Comparison of ENCODE assay signal across 12 cellular contexts in the genomic region with DNA sequence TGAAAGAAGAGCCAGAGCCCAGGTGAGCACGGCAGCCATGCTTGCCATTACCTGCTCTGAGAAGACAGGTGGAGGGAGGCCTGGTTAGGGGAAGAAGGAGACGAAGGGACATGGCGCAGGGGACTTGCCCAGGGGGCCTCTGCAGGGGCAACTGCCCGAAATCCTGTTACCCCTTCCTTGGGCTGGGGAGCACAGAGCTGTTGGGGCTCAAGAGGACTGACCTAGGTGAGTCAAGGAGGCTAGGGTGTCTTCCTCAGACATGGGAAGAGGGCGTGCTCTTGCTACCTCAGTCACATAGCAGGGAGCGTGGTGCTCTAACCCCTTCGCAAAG. TPM values are rescaled to one million over a fixed set of nuclear protein-coding genes. Genes with fewer than 3 reads are reported as not detected.
DNase-seq lines count a peak whose midpoint lies in the region; ATAC-seq, FAIRE-seq and TF ChIP-seq lines count a peak whose summit lies in the region.
"Had no signal": no experiment of that assay in that cellular context is flagged by ENCODE, and none has a peak within 500 bp of the region (broad histone marks: within the 10 kb centered on the region; RNA-seq: fewer than 3 reads in every experiment).

Gene APOA5, minus strand, starts transcription at position 67 of the 331 bp plus-strand sequence. Its CDS starts 19 bp downstream, at position 48.

- DNase-seq in GM23338 (ENCODE audit: low spot score) (no peak), fibroblast of mammary gland (ENCODE audit: low read depth) (no peak), pancreas (no peak)
- no peak for DNase-seq in natural killer cell treated with Interleukin-12 subunit alpha and Interleukin-12 subunit beta and Interleukin-15 and Interleukin-18, amount 100 ng/mL, for 72 hours (ENCODE audit: low spot score)
- DNase-seq: SIG-M5 had no signal

- no peaks in the 10 kb centered on the region for H3K36me3 ChIP-seq in GM23338 (ENCODE audit: insufficient read depth)
- no peaks in the 10 kb centered on the region for H3K36me3 ChIP-seq in SU-DHL-6 (ENCODE audit: low read length)
- no peaks in the 10 kb centered on the region for H3K36me3 ChIP-seq in rectal smooth muscle tissue (ENCODE audit: control insufficient read depth, insufficient read depth, low read length)
- no peaks in the 10 kb centered on the region for H3K36me3 ChIP-seq in pancreas

- peak within 1 kb of the TSS; percentile 46; the same call in 1 of the 2 replicates for H3K4me2 ChIP-seq in GM23338
- H3K4me2 ChIP-seq in SU-DHL-6 (ENCODE audit: low read depth, low read length, poor library complexity, severe bottlenecking): peak within 1 kb of the TSS; percentile 33

- peaks cover 10% of the 10 kb centered on the region for H3K27me3 Mint-ChIP-seq in GM23338 (ENCODE audit: insufficient read depth, low read depth, poor library complexity)
- no peaks in the 10 kb centered on the region for H3K27me3 Mint-ChIP-seq in natural killer cell treated with Interleukin-12 subunit alpha and Interleukin-12 subunit beta and Interleukin-15 and Interleukin-18, amount 100 ng/mL, for 72 hours
- H3K27me3 Mint-ChIP-seq: memory B cell had no signal

- FAIRE-seq in pancreas (lab: Jason Lieb, UNC): no peak
- FAIRE-seq: endometrium had no signal

- TF ChIP-seq CTCF in GM23338 (conservative IDR thresholded peaks at IDR 0.05; ENCODE audit: low read depth in 2 of 2) (no peak), SU-DHL-6 (IDR thresholded peaks at IDR 0.05; ENCODE audit: insufficient read depth, low read length, poor library complexity, severe bottlenecking) (no peak), fibroblast of mammary gland (conservative IDR thresholded peaks at IDR 0.05; ENCODE audit: control insufficient read depth, insufficient read depth, low read depth, low read length) (no peak), pancreas (IDR thresholded peaks at IDR 0.05) (no peak)

- WGBS in pancreas, 2 donors: 90 to 98% methylated on average over 7 of the region's 7 CpGs

- H3K4me1 ChIP-seq in GM23338 (ENCODE audit: insufficient read depth) (peaks cover 9% of the 10 kb centered on the region), rectal smooth muscle tissue (ENCODE audit: control insufficient read depth, insufficient read depth, low read length) (peaks cover 7% of the 10 kb centered on the region), pancreas (peaks cover 13 to 21% (median 14%) of the 10 kb centered on the region in 3 donors)

- H3K27ac ChIP-seq in GM23338 (ENCODE audit: low read depth): no peak within 1 kb of the TSS
- H3K27ac ChIP-seq in SU-DHL-6 (ENCODE audit: low read depth, low read length): no peak within 1 kb of the TSS
- no peak within 1 kb of the TSS for H3K27ac ChIP-seq in rectal smooth muscle tissue (ENCODE audit: low read depth, low read length)
- H3K27ac ChIP-seq in pancreas: no peak within 1 kb of the TSS
- H3K27ac ChIP-seq: WERI-Rb-1 had no signal

- peaks cover 5% of the 10 kb centered on the region; the same call in 1 of the 2 replicates for H3K9me2 ChIP-seq in GM23338 (ENCODE audit: insufficient read depth)
- no peaks in the 10 kb centered on the region for H3K9me2 ChIP-seq in SU-DHL-6 (replicated peaks; ENCODE audit: insufficient read depth, low read length)

- H3K79me2 ChIP-seq in GM23338 (replicated peaks; ENCODE audit: insufficient read depth): peaks cover 9% of the 10 kb centered on the region
- H3K79me2 ChIP-seq in SU-DHL-6 (ENCODE audit: insufficient read depth, low read length): peaks cover 11% of the 10 kb centered on the region

- peaks cover 23% of the 10 kb centered on the region for H3K4me1 Mint-ChIP-seq in GM23338
- H3K4me1 Mint-ChIP-seq in natural killer cell treated with Interleukin-12 subunit alpha and Interleukin-12 subunit beta and Interleukin-15 and Interleukin-18, amount 100 ng/mL, for 72 hours (ENCODE audit: low read depth in 2 of 2): peaks cover 20 to 21% of the 10 kb centered on the region in 2 donors

- intact Hi-C loops in pancreas (cut with DNase I): loop anchor here in 1 of 3 donors (5.0 to 10.0 kb wide), 2 partner anchors 41 to 313 kb away; no protein-coding TSS in a partner anchor

- H3F3A ChIP-seq in GM23338 (replicated peaks; ENCODE audit: low read depth): 0 out of 2 replicates have a peak, but pooled peaks cover 2% of the 10 kb centered on the region
- no peaks in the 10 kb centered on the region for H3F3A ChIP-seq in SU-DHL-6 (ENCODE audit: insufficient read depth)

- H3K27ac Mint-ChIP-seq in GM23338: no peak within 1 kb of the TSS
- no peak within 1 kb of the TSS for H3K27ac Mint-ChIP-seq in natural killer cell treated with Interleukin-12 subunit alpha and Interleukin-12 subunit beta and Interleukin-15 and Interleukin-18, amount 100 ng/mL, for 72 hours
- H3K27ac Mint-ChIP-seq: memory B cell had no signal

- H3K4me3 Mint-ChIP-seq in GM23338: peak within 1 kb of the TSS; percentile 50
- H3K4me3 Mint-ChIP-seq in natural killer cell treated with Interleukin-12 subunit alpha and Interleukin-12 subunit beta and Interleukin-15 and Interleukin-18, amount 100 ng/mL, for 72 hours: no peak within 1 kb of the TSS
- H3K4me3 Mint-ChIP-seq: memory B cell had no signal

- ATAC-seq in GM23338 (no peak), GM21576 (IDR thresholded peaks at IDR 0.05; ENCODE audit: unreplicated experiment) (no peak), pancreas (no peak)
- no peak for ATAC-seq in natural killer cell treated with Interleukin-12 subunit alpha and Interleukin-12 subunit beta and Interleukin-15 and Interleukin-18, amount 100 ng/mL, for 72 hours

- H4K20me1 ChIP-seq in GM23338 (replicated peaks; ENCODE audit: insufficient read depth) (0 out of 2 replicates have a peak, but pooled peaks cover 4% of the 10 kb centered on the region), SU-DHL-6 (ENCODE audit: low read depth, low read length) (no peaks in the 10 kb centered on the region)

- H3K9me3 Mint-ChIP-seq in GM23338: no peaks in the 10 kb centered on the region
- H3K9me3 Mint-ChIP-seq in natural killer cell treated with Interleukin-12 subunit alpha and Interleukin-12 subunit beta and Interleukin-15 and Interleukin-18, amount 100 ng/mL, for 72 hours: no peaks in the 10 kb centered on the region
- H3K9me3 Mint-ChIP-seq: memory B cell had no signal

- H3K27me3 ChIP-seq in GM23338 (ENCODE audit: insufficient read depth): no peaks in the 10 kb centered on the region
- H3K27me3 ChIP-seq in SU-DHL-6 (ENCODE audit: low read length): no peaks in the 10 kb centered on the region
- H3K27me3 ChIP-seq in rectal smooth muscle tissue (ENCODE audit: control insufficient read depth, insufficient read depth, low read length): no peaks in the 10 kb centered on the region
- H3K27me3 ChIP-seq in pancreas: no peaks in the 10 kb centered on the region

- H3K36me3 Mint-ChIP-seq in GM23338 (ENCODE audit: low read depth): peaks cover 5% of the 10 kb centered on the region
- peaks cover 10% of the 10 kb centered on the region for H3K36me3 Mint-ChIP-seq in natural killer cell treated with Interleukin-12 subunit alpha and Interleukin-12 subunit beta and Interleukin-15 and Interleukin-18, amount 100 ng/mL, for 72 hours

- H3K9me3 ChIP-seq in SU-DHL-6 (ENCODE audit: insufficient read depth, low read length) (no peaks in the 10 kb centered on the region), pancreas (no peaks in the 10 kb centered on the region)

- H2AFZ ChIP-seq in GM23338: peak within 1 kb of the TSS; percentile 80
- peak within 1 kb of the TSS; percentile 74 for H2AFZ ChIP-seq in SU-DHL-6 (ENCODE audit: low read depth, low read length, severe bottlenecking)

- H3K4me3 ChIP-seq in GM23338: no peak within 1 kb of the TSS
- no peak within 1 kb of the TSS for H3K4me3 ChIP-seq in SU-DHL-6 (ENCODE audit: insufficient read depth, low read length, poor library complexity, severe bottlenecking)
- H3K4me3 ChIP-seq in fibroblast of mammary gland (ENCODE audit: control insufficient read depth, low read depth, low read length): peak within 1 kb of the TSS; percentile 13
- H3K4me3 ChIP-seq in rectal smooth muscle tissue (ENCODE audit: low read length): peak within 1 kb of the TSS; percentile 52
- H3K4me3 ChIP-seq in pancreas: no peak within 1 kb of the TSS

- H3K9ac ChIP-seq in SU-DHL-6 (ENCODE audit: low read length) (peak within 1 kb of the TSS; percentile 12; the same call in 1 of the 2 replicates), rectal smooth muscle tissue (ENCODE audit: low read length) (no peak within 1 kb of the TSS)

TF ChIP-seq in GM23338, 12 proteins besides CTCF, POLR2A, EP300 and RAD21:
- TF ChIP-seq JUNB (IDR thresholded peaks at IDR 0.05; ENCODE audit: unreplicated experiment) (no peak), EZH2 (IDR thresholded peaks at IDR 0.05; ENCODE audit: low read depth, unreplicated experiment) (no peak)

RNA-seq across cellular contexts. Expression of gene APOA5, which starts in this region (rescaled TPM):
- 0.16 and 0.35 TPM in 2 replicates for total RNA-seq in GM23338 (2014; rRNA removed; shearing (Covaris generic))
- polyA plus RNA-seq in GM23338 (2016; fragmentation: Nextera tagmentation; extraction: Ambion mirVana) (0.18 TPM in 1 of 2 replicates, not detected in the other), pancreas (1 to 10 TPM; 1.3 to 4.0 TPM)
- not detected for total RNA-seq in natural killer cell treated with Interleukin-12 subunit alpha and Interleukin-12 subunit beta and Interleukin-15 and Interleukin-18, amount 100 ng/mL, for 72 hours
- total RNA-seq in pancreas: 1 to 10 TPM in 1 of 6 donors, under 1 TPM in 3, not detected in 2; 0.60 to 1.5 (median 0.81) TPM
- total RNA-seq: Calu3 had no signal

Comparison
In these comparisons a context has a peak if more than half of its experiments do, and no peak if none do; other contexts are left out.
1. H3K4me3 ChIP-seq: peak in fibroblast of mammary gland (single experiment) and rectal smooth muscle tissue (single experiment); none in GM23338 (single experiment), SU-DHL-6 (single experiment) and pancreas (0 of 4).